Comparison of ENCODE assay signal across 16 cellular contexts in the genomic region with DNA sequence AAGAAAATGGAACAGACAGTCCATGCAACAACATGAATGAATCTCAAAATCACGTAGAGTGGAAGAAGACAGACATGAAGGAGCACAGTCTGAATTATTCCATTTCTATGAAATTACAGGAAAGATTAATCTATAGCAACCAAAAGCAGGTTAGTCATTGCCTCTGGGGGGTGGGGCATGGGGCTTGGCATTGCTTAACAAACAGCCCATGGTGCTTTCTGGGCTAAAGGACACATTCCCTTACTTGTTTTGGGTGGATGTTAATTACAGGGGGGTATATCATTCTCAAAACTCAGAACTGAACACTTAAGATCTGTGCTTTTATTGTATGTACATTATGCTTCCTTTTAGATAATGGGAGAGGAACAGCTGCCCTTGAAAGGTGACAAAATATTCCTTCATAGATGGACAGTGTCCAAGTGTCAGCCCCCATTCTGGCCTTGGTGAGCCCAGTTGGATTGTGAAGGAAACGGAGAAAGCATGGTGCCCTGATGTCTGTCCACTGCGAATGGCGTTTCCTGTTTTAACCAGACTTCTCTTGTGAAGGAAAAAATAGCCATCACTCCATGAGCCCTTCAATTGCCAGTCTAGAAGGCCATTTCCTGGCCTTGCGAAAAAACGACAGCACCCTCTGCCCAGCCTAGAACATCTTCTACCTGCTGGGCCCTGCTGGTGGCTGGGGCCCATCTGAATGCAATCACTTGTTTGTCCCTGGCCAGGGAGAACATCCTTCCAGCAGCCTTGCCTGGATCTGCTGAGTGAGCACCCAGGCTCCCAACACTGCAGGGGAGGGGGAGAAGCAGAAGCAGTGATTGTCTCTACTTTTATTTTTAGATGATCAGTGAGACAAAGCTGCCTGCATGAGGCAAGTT.
DNase-seq lines count a peak whose midpoint lies in the region; ATAC-seq and TF ChIP-seq lines count a peak whose summit lies in the region.
"Had no signal": no experiment of that assay in that cellular context is flagged by ENCODE, and none has a peak within 500 bp of the region (broad histone marks: within the 10 kb centered on the region; RNA-seq: fewer than 3 reads in every experiment).

No MANE protein-coding gene starts in this region.

- peak overlapping the region; percentile 63 for H3K27ac Mint-ChIP-seq in activated naive CD4-positive, alpha-beta T cell treated with anti-CD3 and anti-CD28 coated beads, Interleukin-2, amount 50 U/mL, for 24 hours
- H3K27ac Mint-ChIP-seq: activated CD4-positive, alpha-beta T cell treated with anti-CD3 and anti-CD28 coated beads, Interleukin-2, amount 10 ng/mL, durations not matched to agents 7 days and 5 days; activated T-helper 2 cell treated with anti-CD3 and anti-CD28 coated beads, Interferon-gamma antibody, Interleukin-2, Interleukin-4, amounts not matched to agents 10 μg/mL and 5 μg/mL and 100 μg/mL, durations not matched to agents 14 hours and 24 hours and 36 hours had no signal

- TF ChIP-seq CTCF in subcutaneous adipose tissue (IDR thresholded peaks at IDR 0.05; ENCODE audit: low read depth) = peak; percentile 98

- no peak for DNase-seq in activated naive CD4-positive, alpha-beta T cell treated with Interleukin-2 at 50 U/mL for 16 hours
- DNase-seq in RPMI8226 (peak; percentile 36), AG20443 (ENCODE audit: low spot score) (no peak), pons (ENCODE audit: low spot score) (no peak)
- DNase-seq: activated CD4-positive, alpha-beta T cell treated with anti-CD3 and anti-CD28 coated beads, Interleukin-2, amount 10 ng/mL, durations not matched to agents 7 days and 5 days; body of pancreas; hypothalamus; left cardiac atrium; NCI-H748 treated with DMSO at 0.1 percent for 48 hours; SHP77; T1000 had no signal

- no peaks in the 10 kb centered on the region for H3K9me3 Mint-ChIP-seq in activated naive CD4-positive, alpha-beta T cell treated with anti-CD3 and anti-CD28 coated beads, Interleukin-2, amount 50 U/mL, for 24 hours
- H3K9me3 Mint-ChIP-seq: activated T-helper 2 cell treated with anti-CD3 and anti-CD28 coated beads, Interferon-gamma antibody, Interleukin-2, Interleukin-4, amounts not matched to agents 10 μg/mL and 5 μg/mL and 100 μg/mL, durations not matched to agents 14 hours and 24 hours and 36 hours had no signal

- peaks cover 55% of the 10 kb centered on the region for H3K4me1 Mint-ChIP-seq in activated naive CD4-positive, alpha-beta T cell treated with anti-CD3 and anti-CD28 coated beads, Interleukin-2, amount 50 U/mL, for 24 hours

- peak; percentile 35 for ATAC-seq in esophagus mucosa
- ATAC-seq in GM21576 (IDR thresholded peaks at IDR 0.05; ENCODE audit: unreplicated experiment) = no peak
- ATAC-seq: body of pancreas, left cardiac atrium had no signal

- no peaks in the 10 kb centered on the region for H3K27me3 Mint-ChIP-seq in activated naive CD4-positive, alpha-beta T cell treated with anti-CD3 and anti-CD28 coated beads, Interleukin-2, amount 50 U/mL, for 24 hours
- H3K27me3 Mint-ChIP-seq: activated CD4-positive, alpha-beta T cell treated with anti-CD3 and anti-CD28 coated beads, Interleukin-2, amount 10 ng/mL, durations not matched to agents 7 days and 5 days had no signal

- H3K4me3 Mint-ChIP-seq in activated naive CD4-positive, alpha-beta T cell treated with anti-CD3 and anti-CD28 coated beads, Interleukin-2, amount 50 U/mL, for 24 hours = no peak overlapping the region
- H3K4me3 Mint-ChIP-seq: activated CD4-positive, alpha-beta T cell treated with anti-CD3 and anti-CD28 coated beads, Interleukin-2, amount 10 ng/mL, durations not matched to agents 7 days and 5 days had no signal

- peaks cover 1% of the 10 kb centered on the region for H3K36me3 Mint-ChIP-seq in activated naive CD4-positive, alpha-beta T cell treated with anti-CD3 and anti-CD28 coated beads, Interleukin-2, amount 50 U/mL, for 24 hours
